ENCODE assay signal across 27 cellular contexts in genomic region chr5:96683810-96684209, GRCh38.
"Had no signal": no experiment of that assay in that cellular context is flagged by ENCODE, and none has a peak within 500 bp of the region (broad histone marks: within the 10 kb centered on the region; RNA-seq: fewer than 3 reads in every experiment).

No MANE protein-coding gene starts in this region.

- ATAC-seq: effector memory CD8-positive, alpha-beta T cell; gastroesophageal sphincter; heart right ventricle; WTC11 had no signal

- H3K27ac Mint-ChIP-seq: activated CD4-positive, alpha-beta memory T cell treated with anti-CD3 and anti-CD28 coated beads, Interleukin-2, amount 10 ng/mL, durations not matched to agents 7 days and 5 days; activated CD4-positive, alpha-beta T cell treated with anti-CD3 and anti-CD28 coated beads, Interleukin-2, amount 10 ng/mL, durations not matched to agents 7 days and 5 days; activated naive CD8-positive, alpha-beta T cell; activated T-cell treated with anti-CD3 and anti-CD28 coated beads, Interleukin-2, amount 50 U/mL, for 24 hours; activated T-cell treated with anti-CD3 and anti-CD28 coated beads, Interleukin-2, amount 50 U/mL, for 72 hours; WTC11 had no signal

- H3K9me3 Mint-ChIP-seq: activated CD4-positive, alpha-beta memory T cell treated with anti-CD3 and anti-CD28 coated beads, Interleukin-2, amount 10 ng/mL, durations not matched to agents 7 days and 5 days; activated CD4-positive, alpha-beta T cell treated with anti-CD3 and anti-CD28 coated beads, Interleukin-2, amount 10 ng/mL, durations not matched to agents 7 days and 5 days; activated T-cell treated with anti-CD3 and anti-CD28 coated beads, Interleukin-2, amount 50 U/mL, for 24 hours; activated T-cell treated with anti-CD3 and anti-CD28 coated beads, Interleukin-2, amount 50 U/mL, for 72 hours; effector memory CD8-positive, alpha-beta T cell; WTC11 had no signal

- DNase-seq: activated CD4-positive, alpha-beta memory T cell treated with anti-CD3 and anti-CD28 coated beads, Interleukin-2, amount 10 ng/mL, durations not matched to agents 7 days and 5 days; activated CD4-positive, alpha-beta T cell treated with anti-CD3 and anti-CD28 coated beads for 1 hour; activated CD4-positive, alpha-beta T cell treated with anti-CD3 and anti-CD28 coated beads for 4 hours; activated CD4-positive, alpha-beta T cell treated with anti-CD3 and anti-CD28 coated beads, Interleukin-2, amount 10 ng/mL, durations not matched to agents 7 days and 5 days; activated CD4-positive, alpha-beta T cell treated with anti-CD3 and anti-CD28 coated beads, Interleukin-2, amount 50 U/mL, for 4 hours; activated CD8-positive, alpha-beta memory T cell treated with anti-CD3 and anti-CD28 coated beads, Interleukin-2, amount 50 U/mL, for 48 hours; activated effector memory CD4-positive, alpha-beta T cell treated with Interleukin-2 at 50 U/mL for 16 hours; activated gamma-delta T cell treated with Interleukin-2 at 50 U/mL for 16 hours; activated naive CD4-positive, alpha-beta T cell treated with anti-CD3 and anti-CD28 coated beads, Interleukin-2, amount 50 U/mL, for 16 hours; activated naive CD4-positive, alpha-beta T cell treated with Interleukin-2 at 50 U/mL for 16 hours; activated T-cell treated with anti-CD3 and anti-CD28 coated beads for 4 hours; activated T-cell treated with anti-CD3 and anti-CD28 coated beads, Interleukin-2, amount 50 U/mL, for 24 hours; activated T-cell treated with anti-CD3 and anti-CD28 coated beads, Interleukin-2, amount 50 U/mL, for 72 hours; amniotic stem cell; anterior cingulate cortex; brain microvascular endothelial cell; cortex of kidney; dermis blood vessel endothelial cell; effector CD4-positive, alpha-beta T cell; effector memory CD8-positive, alpha-beta T cell; esophagus squamous epithelium; foreskin melanocyte; heart right ventricle; T-helper 2 cell had no signal

- H3K4me3 Mint-ChIP-seq: activated CD4-positive, alpha-beta memory T cell treated with anti-CD3 and anti-CD28 coated beads, Interleukin-2, amount 10 ng/mL, durations not matched to agents 7 days and 5 days; activated CD4-positive, alpha-beta T cell treated with anti-CD3 and anti-CD28 coated beads, Interleukin-2, amount 10 ng/mL, durations not matched to agents 7 days and 5 days; activated naive CD8-positive, alpha-beta T cell; activated T-cell treated with anti-CD3 and anti-CD28 coated beads, Interleukin-2, amount 50 U/mL, for 24 hours; activated T-cell treated with anti-CD3 and anti-CD28 coated beads, Interleukin-2, amount 50 U/mL, for 72 hours; effector memory CD8-positive, alpha-beta T cell; WTC11 had no signal

- H3K4me3 ChIP-seq: esophagus squamous epithelium, gastroesophageal sphincter, heart right ventricle had no signal

- H3K27ac ChIP-seq: brain microvascular endothelial cell, esophagus squamous epithelium, gastroesophageal sphincter, heart right ventricle had no signal

- H3K27me3 ChIP-seq: brain microvascular endothelial cell, esophagus squamous epithelium, gastroesophageal sphincter, heart right ventricle had no signal

- H3K27me3 Mint-ChIP-seq: activated CD4-positive, alpha-beta memory T cell treated with anti-CD3 and anti-CD28 coated beads, Interleukin-2, amount 10 ng/mL, durations not matched to agents 7 days and 5 days; activated CD4-positive, alpha-beta T cell treated with anti-CD3 and anti-CD28 coated beads, Interleukin-2, amount 10 ng/mL, durations not matched to agents 7 days and 5 days; activated naive CD8-positive, alpha-beta T cell; activated T-cell treated with anti-CD3 and anti-CD28 coated beads, Interleukin-2, amount 50 U/mL, for 24 hours; effector memory CD8-positive, alpha-beta T cell had no signal

- H3K9me3 ChIP-seq: esophagus squamous epithelium, gastroesophageal sphincter, heart right ventricle had no signal

- H3K36me3 Mint-ChIP-seq: WTC11 had no signal
